18 cellular contexts compared by ENCODE assay signal in the genomic region with DNA sequence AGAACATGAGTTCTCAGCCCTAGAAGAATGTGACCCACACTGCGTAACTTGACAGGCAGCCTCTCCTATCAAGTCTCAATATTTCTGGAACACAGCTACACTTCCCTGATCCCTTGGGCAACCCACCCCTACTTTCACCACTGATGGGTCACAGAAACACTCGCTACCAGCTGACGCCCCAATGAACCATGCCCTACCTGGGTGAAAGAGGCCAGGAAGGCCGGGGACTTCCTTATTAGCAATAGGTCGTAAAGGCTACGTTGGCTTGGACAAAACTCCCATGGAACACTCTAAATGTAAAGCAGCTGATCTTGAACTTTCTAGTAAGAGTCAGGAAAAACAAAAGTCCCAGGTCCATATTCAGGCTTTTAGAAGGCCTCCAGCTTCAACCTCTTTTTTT.
A peak's percentile ranks its signal among the peaks of the same experiment; 100 is the strongest.
DNase-seq lines count a peak whose midpoint lies in the region; ATAC-seq, FAIRE-seq and TF ChIP-seq lines count a peak whose summit lies in the region.
"Had no signal": no experiment of that assay in that cellular context is flagged by ENCODE, and none has a peak within 500 bp of the region (broad histone marks: within the 10 kb centered on the region; RNA-seq: fewer than 3 reads in every experiment).

No MANE protein-coding gene starts in this region.

- no peak for TF ChIP-seq CTCF in mucosa of descending colon (IDR thresholded peaks at IDR 0.05)

- intact Hi-C loops in mucosa of descending colon (cut with DNase I, micrococcal nuclease): no loop called here

- FAIRE-seq in small intestine (lab: Jason Lieb, UNC): no peak
- FAIRE-seq: GM12891, GM18507 had no signal

- H3K27ac ChIP-seq in small intestine (ENCODE audit: low read depth in 1 of 2, low read length in 1 of 2): no peak overlapping the region

- no peaks in the 10 kb centered on the region for H3K36me3 ChIP-seq in mucosa of descending colon (ENCODE audit: low read depth)
- peaks cover 2 to 3% of the 10 kb centered on the region in 2 donors for H3K36me3 ChIP-seq in small intestine (ENCODE audit: control insufficient read depth in 2 of 2, insufficient read depth in 2 of 2, low read length in 2 of 2)

- H3K4me3 ChIP-seq in mucosa of descending colon: no peak overlapping the region
- no peak overlapping the region for H3K4me3 ChIP-seq in small intestine (ENCODE audit: low read depth in 1 of 2, low read length in 2 of 2)
- H3K4me3 ChIP-seq: GM23338 had no signal

- H3K27me3 ChIP-seq in small intestine (ENCODE audit: control insufficient read depth in 2 of 2, insufficient read depth in 2 of 2, low read length in 2 of 2): no peaks in the 10 kb centered on the region

- no peaks in the 10 kb centered on the region for H3K4me1 ChIP-seq in mucosa of descending colon (ENCODE audit: low read depth)
- H3K4me1 ChIP-seq in small intestine (ENCODE audit: control insufficient read depth in 2 of 2, insufficient read depth in 1 of 2, low read depth in 1 of 2, low read length in 1 of 2): no peaks in the 10 kb centered on the region

- ATAC-seq in esophagus mucosa: peak; percentile 86
- peak; percentile 85 for ATAC-seq in mucosa of descending colon
- no peak for ATAC-seq in GM18873 (IDR thresholded peaks at IDR 0.05; ENCODE audit: low FRiP score, unreplicated experiment)
- ATAC-seq in GM18870 (IDR thresholded peaks at IDR 0.05; ENCODE audit: unreplicated experiment): no peak
- ATAC-seq in GM18861 (IDR thresholded peaks at IDR 0.05; ENCODE audit: unreplicated experiment): no peak
- ATAC-seq: GM23338, HCT116 had no signal

- peak in 2 of 3 donors; percentile 46 to 53 for DNase-seq in mucosa of descending colon
- DNase-seq in small intestine: peak; percentile 23
- DNase-seq: C1 segment of cervical spinal cord; Calu3; CD4-positive, alpha-beta memory T cell; COR-L47; DMS53; DMS79 treated with DMSO at 0.1 percent for 48 hours; GF-D8; H9 had no signal

- 55 to 76% (median 60%) methylated on average over 6 of the region's 6 CpGs for WGBS in small intestine, 3 donors

- H3K9me3 ChIP-seq in mucosa of descending colon (no peaks in the 10 kb centered on the region), small intestine (ENCODE audit: control insufficient read depth, low read depth) (no peaks in the 10 kb centered on the region)

Comparison
In these comparisons a context has a peak if more than half of its experiments do, and no peak if none do; other contexts are left out.
1. ATAC-seq: peak in esophagus mucosa (single experiment) and mucosa of descending colon (single experiment); none in GM18873 (single experiment), GM18870 (single experiment) and GM18861 (single experiment).